In genomic region chr7:123649956-123650355, GRCh38 we compare ENCODE assay signal across 21 cellular contexts. TPM values are rescaled to one million over a fixed set of nuclear protein-coding genes. Genes with fewer than 3 reads are reported as not detected.
A peak's percentile ranks its signal among the peaks of the same experiment; 100 is the strongest.
DNase-seq lines count a peak whose midpoint lies in the region; ATAC-seq and TF ChIP-seq lines count a peak whose summit lies in the region.
"Had no signal": no experiment of that assay in that cellular context is flagged by ENCODE, and none has a peak within 500 bp of the region (broad histone marks: within the 10 kb centered on the region; RNA-seq: fewer than 3 reads in every experiment).

No MANE protein-coding gene starts in this region.

- DNase-seq in COLO829 (ENCODE audit: low spot score) = peak; percentile 56
- peak; percentile 70 for DNase-seq in LHCN-M2 (ENCODE audit: low read depth)
- DNase-seq in astrocyte of the spinal cord (ENCODE audit: low read depth, low spot score) = peak; percentile 28
- DNase-seq in kidney glomerular epithelial cell (lab: John Stamatoyannopoulos, UW) = peak; percentile 10
- no peak for DNase-seq in anterior cingulate cortex (lab: John Stamatoyannopoulos, UW)
- no peak for DNase-seq in activated naive CD4-positive, alpha-beta T cell treated with anti-CD3 and anti-CD28 coated beads, Interleukin-2, amount 50 U/mL, for 72 hours (ENCODE audit: low spot score in 2 of 2)
- DNase-seq in cerebellum (ENCODE audit: low spot score) = no peak
- no peak for DNase-seq in NCI-H2227 (lab: John Stamatoyannopoulos, UW; ENCODE audit: unreplicated experiment)
- DNase-seq: activated CD4-positive, alpha-beta T cell treated with anti-CD3 and anti-CD28 coated beads, Interleukin-2, amount 10 ng/mL, durations not matched to agents 7 days and 5 days; activated T-cell treated with anti-CD3 and anti-CD28 coated beads for 4 hours; Caco-2; head of caudate nucleus; NCI-H1048 had no signal

- no peak for ATAC-seq in activated naive CD4-positive, alpha-beta T cell treated with anti-CD3 and anti-CD28 coated beads, Interleukin-2, amount 50 U/mL, for 72 hours
- ATAC-seq: Right ventricle myocardium inferior; stimulated activated memory B cell treated with anti-CD40 and anti-IgM and Interleukin-4, amounts not matched to agents 10 μg/mL and 1 μg/mL and 100 μg/mL, for 72 hours had no signal

- no peak overlapping the region for H3K27ac Mint-ChIP-seq in activated naive CD4-positive, alpha-beta T cell treated with anti-CD3 and anti-CD28 coated beads, Interleukin-2, amount 50 U/mL, for 72 hours
- H3K27ac Mint-ChIP-seq: activated CD4-positive, alpha-beta T cell treated with anti-CD3 and anti-CD28 coated beads, Interleukin-2, amount 10 ng/mL, durations not matched to agents 7 days and 5 days; activated naive CD8-positive, alpha-beta T cell; stimulated activated memory B cell treated with anti-CD40 and anti-IgM and Interleukin-4, amounts not matched to agents 10 μg/mL and 1 μg/mL and 100 μg/mL, for 72 hours; T-helper 2 cell treated with Interferon-gamma antibody and Interleukin-4, amounts not matched to agents 5 μg/mL and 100 μg/mL, for 36 hours had no signal

- in situ Hi-C loops in astrocyte of the spinal cord (cut with HindIII; ENCODE audit: low sequenced_read_pairs) = no loop called here

- TF ChIP-seq CTCF in astrocyte of the spinal cord (IDR thresholded peaks at IDR 0.05; ENCODE audit: low read depth, low read length) = no peak

- H3K36me3 Mint-ChIP-seq in activated naive CD4-positive, alpha-beta T cell treated with anti-CD3 and anti-CD28 coated beads, Interleukin-2, amount 50 U/mL, for 72 hours = no peaks in the 10 kb centered on the region
- H3K36me3 Mint-ChIP-seq: stimulated activated memory B cell treated with anti-CD40 and anti-IgM and Interleukin-4, amounts not matched to agents 10 μg/mL and 1 μg/mL and 100 μg/mL, for 72 hours had no signal

- H3K9me3 Mint-ChIP-seq in activated naive CD4-positive, alpha-beta T cell treated with anti-CD3 and anti-CD28 coated beads, Interleukin-2, amount 50 U/mL, for 72 hours = no peaks in the 10 kb centered on the region
- H3K9me3 Mint-ChIP-seq: activated CD4-positive, alpha-beta T cell treated with anti-CD3 and anti-CD28 coated beads, Interleukin-2, amount 10 ng/mL, durations not matched to agents 7 days and 5 days; stimulated activated memory B cell treated with anti-CD40 and anti-IgM and Interleukin-4, amounts not matched to agents 10 μg/mL and 1 μg/mL and 100 μg/mL, for 72 hours; T-helper 2 cell treated with Interferon-gamma antibody and Interleukin-4, amounts not matched to agents 5 μg/mL and 100 μg/mL, for 36 hours had no signal

- H3K4me3 ChIP-seq in astrocyte of the spinal cord (ENCODE audit: low read depth, low read length) = no peak overlapping the region

RNA-seq across cellular contexts. Expression of gene LMOD2, which starts 5.7 kb away (rescaled TPM):
- total RNA-seq in LHCN-M2 (2014; rRNA removed) = not detected in 2 replicates
- polyA plus RNA-seq in LHCN-M2 (2012) = not detected
- not detected for total RNA-seq in activated naive CD4-positive, alpha-beta T cell treated with anti-CD3 and anti-CD28 coated beads, Interleukin-2, amount 50 U/mL, for 72 hours
- total RNA-seq in cerebellum = 0.18 TPM
- total RNA-seq: activated CD4-positive, alpha-beta T cell treated with anti-CD3 and anti-CD28 coated beads, Interleukin-2, amount 10 ng/mL, durations not matched to agents 7 days and 5 days; Caco-2; kidney epithelial cell; mucosa of gallbladder; osteocyte had no signal

RNA-seq across cellular contexts. Expression of gene ASB15, which starts 48.3 kb away (rescaled TPM):
- total RNA-seq in LHCN-M2 (2014; rRNA removed) (not detected in 2 replicates), cerebellum (0.64 TPM)
- polyA plus RNA-seq in LHCN-M2 (2012) = not detected
- not detected for total RNA-seq in activated naive CD4-positive, alpha-beta T cell treated with anti-CD3 and anti-CD28 coated beads, Interleukin-2, amount 50 U/mL, for 72 hours
- total RNA-seq: activated CD4-positive, alpha-beta T cell treated with anti-CD3 and anti-CD28 coated beads, Interleukin-2, amount 10 ng/mL, durations not matched to agents 7 days and 5 days; Caco-2; kidney epithelial cell; mucosa of gallbladder; osteocyte; ureter had no signal

Comparison
In these comparisons a context has a peak if more than half of its experiments do, and no peak if none do; other contexts are left out.
1. DNase-seq: peak in COLO829 (single experiment), LHCN-M2 (single experiment), astrocyte of the spinal cord (single experiment) and kidney glomerular epithelial cell (single experiment); none in anterior cingulate cortex (0 of 58), activated naive CD4-positive, alpha-beta T cell treated with anti-CD3 and anti-CD28 coated beads, Interleukin-2, amount 50 U/mL, for 72 hours (0 of 2), cerebellum (single experiment) and NCI-H2227 (single experiment).